12 cellular contexts compared by ENCODE assay signal in genomic region chr17:21037117-21037803, GRCh38. TPM values are rescaled to one million over a fixed set of nuclear protein-coding genes. Genes with fewer than 3 reads are reported as not detected.
A peak's percentile ranks its signal among the peaks of the same experiment; 100 is the strongest.
DNase-seq lines count a peak whose midpoint lies in the region; ATAC-seq, FAIRE-seq and TF ChIP-seq lines count a peak whose summit lies in the region.
"Had no signal": no experiment of that assay in that cellular context is flagged by ENCODE, and none has a peak within 500 bp of the region (broad histone marks: within the 10 kb centered on the region; RNA-seq: fewer than 3 reads in every experiment).

No MANE protein-coding gene starts in this region.

- 50% methylated on average over 7 of the region's 8 CpGs for WGBS in K562 (ENCODE audit: insufficient coverage, low coverage, missing lambda C conversion rate)

- TF ChIP-seq EP300 in K562 (IDR thresholded peaks at IDR 0.05; ENCODE audit: low read length): no peak

- POLR2A ChIA-PET in K562 (lab: Yijun Ruan, JAX): interaction anchor here (1.5 kb wide), 1 partner anchor 153 kb away, joined by 4 read pairs; no protein-coding TSS in a partner anchor

- no peak for TF ChIP-seq RAD21 in K562 (CRISPR knock-in tag; conservative IDR thresholded peaks at IDR 0.05 in 1 of 2, IDR thresholded peaks at IDR 0.05 in 1 of 2)

- H3K4me1 ChIP-seq in BLaER1 (peaks cover 85% of the 10 kb centered on the region), K562 (replicated peaks in 1 of 2; ENCODE audit: control insufficient read depth in 2 of 2, insufficient read depth in 2 of 2, low read length in 2 of 2) (peaks cover 9 to 37% of the 10 kb centered on the region in 2 experiments; a peak in 4 of 5 replicates)

- in situ Hi-C loops in K562 (cut with MboI): no loop called here

- intact Hi-C loops in K562 (cut with micrococcal nuclease): no loop called here

- H3K4me1 Mint-ChIP-seq in HFFc6 (ENCODE audit: low read depth): peaks cover 64% of the 10 kb centered on the region
- peaks cover 59% of the 10 kb centered on the region for H3K4me1 Mint-ChIP-seq in nephron

- 0 out of 2 replicates have a peak overlapping the region, but pooled peaks have one; percentile 6 for H3K27ac ChIP-seq in BLaER1
- no peak overlapping the region for H3K27ac ChIP-seq in K562 (ENCODE audit: extremely low read depth, low read depth, low read length)

- no peak for ATAC-seq in K562
- ATAC-seq in HG03025 (IDR thresholded peaks at IDR 0.05; ENCODE audit: low FRiP score, unreplicated experiment): no peak
- ATAC-seq: esophagus mucosa had no signal

- peaks cover 27% of the 10 kb centered on the region for H3K36me3 Mint-ChIP-seq in HFFc6 (ENCODE audit: low read depth)
- H3K36me3 Mint-ChIP-seq in nephron (ENCODE audit: low read depth): peaks cover 46% of the 10 kb centered on the region
- H3K36me3 Mint-ChIP-seq: immature natural killer cell had no signal

- H4K20me1 ChIP-seq in BLaER1 (peaks cover 99% of the 10 kb centered on the region), K562 (replicated peaks; ENCODE audit: control insufficient read depth, insufficient read depth, low read length) (peaks cover 70% of the 10 kb centered on the region)

- TF ChIP-seq CTCF in HFFc6 (IDR thresholded peaks at IDR 0.05) (no peak), K562 (IDR thresholded peaks at IDR 0.05 in 2 of 3, conservative IDR thresholded peaks at IDR 0.05 in 1 of 3; ENCODE audit: insufficient read depth in 2 of 3, low read depth in 1 of 3, low read length in 3 of 3) (no peak), nephron (IDR thresholded peaks at IDR 0.05; ENCODE audit: unreplicated experiment in 3 of 3) (no peak)

- DNase-seq in HFFc6 (no peak), K562 (ENCODE audit: extremely low read depth in 1 of 4, low spot score in 3 of 4) (no peak), NCI-H2081 treated with DMSO at 0.1 percent for 48 hours (lab: John Stamatoyannopoulos, UW) (no peak), NCI-H1436 treated with DMSO at 0.1 percent for 48 hours (lab: John Stamatoyannopoulos, UW) (no peak)
- DNase-seq in stimulated activated CD4-positive, alpha-beta T cell treated with anti-CD3 and anti-CD28 coated beads, Interleukin-12 subunit alpha, Interleukin-12 subunit beta, amount 100 ng/mL, for 4 hours: no peak
- DNase-seq: immature natural killer cell; nephron progenitor cell; stimulated activated CD4-positive, alpha-beta T cell treated with anti-CD3 and anti-CD28 coated beads, Interleukin-4, amount 100 ng/mL, for 1 hour had no signal

- H3K9me1 ChIP-seq in K562 (ENCODE audit: control insufficient read depth, insufficient read depth, low read length): peaks cover 3% of the 10 kb centered on the region

- H3K9me3 Mint-ChIP-seq in HFFc6 (no peaks in the 10 kb centered on the region), nephron (no peaks in the 10 kb centered on the region)
- H3K9me3 Mint-ChIP-seq: immature natural killer cell, nephron progenitor cell had no signal

- H3K36me3 ChIP-seq in BLaER1 (peaks cover 43% of the 10 kb centered on the region), K562 (ENCODE audit: control insufficient read depth, insufficient read depth, low read length) (peaks cover 62% of the 10 kb centered on the region; the same call in 2 of the 3 replicates)

- no peak for TF ChIP-seq POLR2A in K562 (conservative IDR thresholded peaks at IDR 0.05)

- H3K27me3 Mint-ChIP-seq in HFFc6 (ENCODE audit: insufficient read depth): peaks cover 3% of the 10 kb centered on the region
- H3K27me3 Mint-ChIP-seq in nephron (ENCODE audit: low read depth): no peaks in the 10 kb centered on the region

- peaks cover 98% of the 10 kb centered on the region for H3K79me2 ChIP-seq in K562 (ENCODE audit: control insufficient read depth, insufficient read depth, low read length)

- BruUV-seq in K562 (replicated peaks; lab: Mats Ljungman, UMichigan): TSS peak; percentile 2

- FAIRE-seq in K562 (lab: Jason Lieb, UNC): no peak

- no peak overlapping the region; the same call in 1 of the 2 replicates for H3K4me3 ChIP-seq in BLaER1
- no peak overlapping the region for H3K4me3 ChIP-seq in K562

- H3K4me3 Mint-ChIP-seq in HFFc6 (peak overlapping the region; percentile 16), nephron (peak overlapping the region; percentile 18 to 70 (median 59))
- H3K4me3 Mint-ChIP-seq: immature natural killer cell, nephron progenitor cell had no signal

- H3K9me3 ChIP-seq in BLaER1 (no peaks in the 10 kb centered on the region), K562 (replicated peaks; ENCODE audit: control insufficient read depth, insufficient read depth, low read depth, low read length) (no peaks in the 10 kb centered on the region)

- H3K4me2 ChIP-seq in BLaER1 (peak overlapping the region; percentile 83), K562 (ENCODE audit: insufficient read depth, low read length) (no peak overlapping the region; the same call in 1 of the 2 replicates)

- CTCF ChIA-PET in K562 (lab: Yijun Ruan, JAX; ENCODE audit: low intra/inter-chr PET ratio): no interaction called here

- no peak overlapping the region for H2AFZ ChIP-seq in K562 (ENCODE audit: low read depth, low read length)

- H3K9ac ChIP-seq in BLaER1 (peak overlapping the region; percentile 32; the same call in 1 of the 2 replicates), K562 (ENCODE audit: insufficient read depth in 1 of 2, low read depth in 2 of 2, low read length in 2 of 2) (no peak overlapping the region)

- no peaks in the 10 kb centered on the region for H3K27me3 ChIP-seq in BLaER1
- H3K27me3 ChIP-seq in K562 (ENCODE audit: control insufficient read depth in 2 of 2, insufficient read depth in 2 of 2, low read length in 2 of 2): no peaks in the 10 kb centered on the region

- H3K27ac Mint-ChIP-seq in HFFc6: peak overlapping the region; percentile 49
- peak overlapping the region; percentile 15 to 74 (median 67) for H3K27ac Mint-ChIP-seq in nephron

TF ChIP-seq in K562, 482 proteins besides CTCF, POLR2A, EP300 and RAD21:
- TF ChIP-seq ZNF507 (tag; conservative IDR thresholded peaks at IDR 0.05) (no peak), ZNF12 (CRISPR knock-in tag; IDR thresholded peaks at IDR 0.05) (no peak), ZNF3 (CRISPR knock-in tag; IDR thresholded peaks at IDR 0.05) (no peak), ZBTB9 (CRISPR knock-in tag; IDR thresholded peaks at IDR 0.05) (no peak), CHCHD3 (CRISPR knock-in tag; IDR thresholded peaks at IDR 0.05) (no peak), LEF1 (IDR thresholded peaks at IDR 0.05) (no peak), DLX4 (CRISPR knock-in tag; IDR thresholded peaks at IDR 0.05) (no peak), IRF2 (CRISPR knock-in tag; IDR thresholded peaks at IDR 0.05) (no peak), BCL6 (CRISPR knock-in tag; IDR thresholded peaks at IDR 0.05) (no peak), HDAC2 (IDR thresholded peaks at IDR 0.05) (no peak), CBX5 (IDR thresholded peaks at IDR 0.05; ENCODE audit: borderline replicate concordance, low read depth) (no peak), PCBP1 (IDR thresholded peaks at IDR 0.05; ENCODE audit: low read depth, low read length, poor library complexity, severe bottlenecking) (no peak)
TF ChIP-seq in K562: peak in this region for 0.

RNA-seq across cellular contexts. Expression of gene USP22, which starts 5.6 kb away (rescaled TPM):
- total RNA-seq in HFFc6 (2021; fragmentation: NEBNext Ultra II Directional; extraction: Animal tissue kit (Norgen Biotek cat#: 25700)): 100 to 1,000 TPM; 215 to 270 (median 241) TPM
- total RNA-seq in K562 (2011; cell fraction: chromatin; rRNA removed; ENCODE audit: low replicate concordance): 184 and 279 TPM in 2 replicates
- total RNA-seq in K562 (2011; cell fraction: nucleolus; rRNA removed): 118 and 126 TPM in 2 replicates
- total RNA-seq in K562 (2011; cell fraction: nucleoplasm; rRNA removed): 105 and 120 TPM in 2 replicates
- total RNA-seq in K562 (2014; rRNA removed): 54.3 and 71.1 TPM in 2 replicates
- 59.6 and 61.6 TPM in 2 replicates for total RNA-seq in K562 (2014; rRNA removed; fragmentation: Illumina TruSeq; extraction: Trizol)
- total RNA-seq in K562 (2015; rRNA removed; fragmentation: Illumina TruSeq; extraction: Trizol): 56.2 and 58.9 TPM in 2 replicates
- total RNA-seq in K562 (2021): 105 and 113 TPM in 2 replicates
- 79.9 and 93.3 TPM in 2 replicates for polyA plus RNA-seq in K562 (2011; rRNA removed)
- 50.7 and 75.4 TPM in 2 replicates for polyA plus RNA-seq in K562 (2011; cell fraction: cytosol; rRNA removed)
- polyA plus RNA-seq in K562 (2011; cell fraction: nucleus; rRNA removed): 89.8 and 116 TPM in 2 replicates
- 70.3 and 91.2 TPM in 2 replicates for polyA plus RNA-seq in K562 (2012)
- polyA plus RNA-seq in K562 (2014; fragmentation: Illumina TruSeq; extraction: Trizol): 77.5 and 91.3 TPM in 2 replicates
- polyA plus RNA-seq in K562 (2014; fragmentation: Nextera tagmentation; extraction: Ambion mirVana): 1 to 10 TPM; 6.5 to 7.5 TPM
- polyA plus RNA-seq in K562 (2014; rRNA removed): 46.4 and 51.6 TPM in 2 replicates
- polyA minus RNA-seq in K562 (2011; rRNA and poly(A)+ RNA removed): 158 and 167 TPM in 2 replicates
- 74.7 and 128 TPM in 2 replicates for polyA minus RNA-seq in K562 (2011; cell fraction: cytosol; rRNA and poly(A)+ RNA removed)
- polyA minus RNA-seq in K562 (2011; cell fraction: nucleus; rRNA and poly(A)+ RNA removed): 43.2 and 82.8 TPM in 2 replicates
